ENCODE assay signal across 15 cellular contexts in the genomic region with DNA sequence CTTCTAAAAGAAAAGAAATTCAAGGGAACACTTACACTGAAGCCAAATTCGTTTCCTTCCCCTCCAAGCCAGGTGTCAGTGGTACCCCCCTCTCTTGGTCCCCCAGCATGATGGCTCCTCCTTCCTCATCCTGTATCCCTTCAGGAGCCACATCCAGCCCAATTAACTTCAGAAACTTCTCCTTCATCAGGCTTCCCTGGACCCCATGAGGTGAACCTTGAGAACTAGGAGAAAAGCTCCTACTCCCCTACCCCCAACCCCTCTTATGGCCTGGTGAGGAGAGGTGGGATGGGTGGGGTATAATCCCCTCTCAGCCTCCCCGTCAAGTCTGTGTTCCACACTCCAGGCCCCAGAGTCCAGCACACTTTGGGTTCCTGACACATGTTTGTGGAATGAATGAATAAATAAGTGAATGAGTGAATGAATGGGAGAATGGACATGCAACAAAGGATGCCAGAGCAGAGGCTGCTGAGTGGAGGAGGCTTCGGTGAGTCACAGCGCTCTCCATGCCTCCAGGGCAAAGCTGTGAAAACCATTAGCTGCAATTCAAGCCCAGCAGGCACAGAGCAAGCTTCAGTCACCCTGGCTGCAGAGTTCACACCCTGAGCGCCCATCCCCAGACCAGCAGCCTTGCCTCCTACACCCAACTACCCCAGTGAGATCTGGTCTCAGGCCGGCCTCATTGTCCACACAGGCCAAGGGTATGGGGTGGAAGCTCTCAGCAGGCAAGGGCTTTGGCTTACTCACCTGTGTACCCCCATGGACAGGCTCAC. TPM values are rescaled to one million over a fixed set of nuclear protein-coding genes. Genes with fewer than 3 reads are reported as not detected.
DNase-seq lines count a peak whose midpoint lies in the region; TF ChIP-seq lines count a peak whose summit lies in the region.
"Had no signal": no experiment of that assay in that cellular context is flagged by ENCODE, and none has a peak within 500 bp of the region (broad histone marks: within the 10 kb centered on the region; RNA-seq: fewer than 3 reads in every experiment).

No MANE protein-coding gene starts in this region.

- H3K27me3 ChIP-seq in KMS-11 (ENCODE audit: insufficient read depth, low read depth) (no peaks in the 10 kb centered on the region), SK-N-SH (ENCODE audit: insufficient read depth) (peaks cover 14% of the 10 kb centered on the region; the same call in 1 of the 2 replicates)
- H3K27me3 ChIP-seq: cardiac muscle cell, Peyer's patch had no signal

- H3K79me2 ChIP-seq in KMS-11 (ENCODE audit: insufficient read depth, low read depth) (no peaks in the 10 kb centered on the region), SK-N-SH (ENCODE audit: insufficient read depth) (no peaks in the 10 kb centered on the region)

- peak overlapping the region; percentile 30; the same call in 1 of the 2 replicates for H3K9ac ChIP-seq in KMS-11
- no peak overlapping the region for H3K9ac ChIP-seq in SK-N-SH

- DNase-seq in D341Med (ENCODE audit: low spot score), result peak; percentile 28
- peak; percentile 71 for DNase-seq in astrocyte of the hippocampus (ENCODE audit: low read depth, low spot score)
- peak; percentile 85 for DNase-seq in kidney tubule cell (ENCODE audit: low spot score)
- DNase-seq in NCI-H1092 (lab: John Stamatoyannopoulos, UW), result no peak
- DNase-seq in SK-N-SH, result no peak
- DNase-seq in CD14-positive monocyte (ENCODE audit: low spot score), result no peak
- no peak for DNase-seq in middle frontal gyrus (ENCODE audit: extremely low spot score, low spot score)
- DNase-seq: activated CD8-positive, alpha-beta T cell treated with anti-CD3 and anti-CD28 coated beads for 36 hours; activated gamma-delta T cell treated with Interleukin-2 at 50 U/mL for 16 hours; COR-L47; Peyer's patch; small intestine had no signal

- H3K9me3 ChIP-seq in SK-N-SH, result no peaks in the 10 kb centered on the region
- H3K9me3 ChIP-seq: Peyer's patch had no signal

- H4K20me1 ChIP-seq in KMS-11 (ENCODE audit: insufficient read depth) (no peaks in the 10 kb centered on the region), SK-N-SH (ENCODE audit: insufficient read depth) (no peaks in the 10 kb centered on the region)

- 66% methylated on average over 5 of the region's 6 CpGs for WGBS in SK-N-SH (ENCODE audit: low lambda C conversion rate)

- peaks cover 0 to 2% (median 0%) of the 10 kb centered on the region in 7 donors for H3K9me3 Mint-ChIP-seq in CD14-positive monocyte
- H3K9me3 Mint-ChIP-seq: activated CD8-positive, alpha-beta T cell treated with anti-CD3 and anti-CD28 coated beads for 36 hours; T-helper 2 cell treated with Interferon-gamma antibody and Interleukin-4, amounts not matched to agents 5 μg/mL and 100 μg/mL, for 36 hours had no signal

- H3K27me3 Mint-ChIP-seq in CD14-positive monocyte (ENCODE audit: low read depth in 3 of 3), result peaks cover 2 to 6% (median 6%) of the 10 kb centered on the region in 3 donors

- H3K4me1 ChIP-seq in KMS-11 (ENCODE audit: low read depth, poor library complexity, severe bottlenecking), result peaks cover 40% of the 10 kb centered on the region
- H3K4me1 ChIP-seq in SK-N-SH (ENCODE audit: control insufficient read depth in 1 of 2, insufficient read depth in 2 of 2, low read depth in 1 of 2, low read length in 1 of 2), result no peaks in the 10 kb centered on the region; a peak in 1 of 4 replicates
- H3K4me1 ChIP-seq: Peyer's patch had no signal

- no peak for TF ChIP-seq RAD21 in SK-N-SH (IDR thresholded peaks at IDR 0.05; ENCODE audit: low read length)

- intact Hi-C loops in CD14-positive monocyte (cut with micrococcal nuclease), result no loop called here

- POLR2A ChIA-PET in SK-N-SH (lab: Yijun Ruan, JAX), result no interaction called here

- H3K4me3 ChIP-seq in KMS-11 (IDR thresholded peaks at IDR 0.05; ENCODE audit: insufficient read depth, low read depth, low read length), result no peak overlapping the region
- H3K4me3 ChIP-seq in SK-N-SH (ENCODE audit: low read depth in 2 of 2, low read length in 1 of 2), result no peak overlapping the region
- H3K4me3 ChIP-seq: cardiac muscle cell, Peyer's patch had no signal

- no peaks in the 10 kb centered on the region for H3K9me2 ChIP-seq in SK-N-SH

- H3K27ac ChIP-seq in KMS-11 (peak overlapping the region; percentile 85), SK-N-SH (ENCODE audit: low read depth in 2 of 2, low read length in 1 of 2) (no peak overlapping the region)
- H3K27ac ChIP-seq: cardiac muscle cell, Peyer's patch had no signal

- CTCF ChIA-PET in SK-N-SH (lab: Yijun Ruan, JAX), result interaction anchor here (1.0 to 1.1 kb wide), 2 partner anchors 9 to 94 kb away, joined by 3 read pairs; no protein-coding TSS in a partner anchor

- no peaks in the 10 kb centered on the region for H3F3A ChIP-seq in SK-N-SH (replicated peaks; ENCODE audit: insufficient read depth)

- no peaks in the 10 kb centered on the region for H3K36me3 Mint-ChIP-seq in CD14-positive monocyte

- H3K27ac Mint-ChIP-seq in CD14-positive monocyte, result peak overlapping the region in 1 of 7 donors; percentile 12
- H3K27ac Mint-ChIP-seq: activated CD8-positive, alpha-beta T cell treated with anti-CD3 and anti-CD28 coated beads for 36 hours; T-helper 2 cell treated with Interferon-gamma antibody and Interleukin-4, amounts not matched to agents 5 μg/mL and 100 μg/mL, for 36 hours had no signal

- H3K4me3 Mint-ChIP-seq in CD14-positive monocyte, result no peak overlapping the region
- H3K4me3 Mint-ChIP-seq: activated CD8-positive, alpha-beta T cell treated with anti-CD3 and anti-CD28 coated beads for 36 hours; T-helper 2 cell treated with Interferon-gamma antibody and Interleukin-4, amounts not matched to agents 5 μg/mL and 100 μg/mL, for 36 hours had no signal

- H2AFZ ChIP-seq in KMS-11 (ENCODE audit: low read depth) (peak overlapping the region; percentile 55), SK-N-SH (ENCODE audit: low read depth) (no peak overlapping the region)

- TF ChIP-seq EP300 in SK-N-SH (IDR thresholded peaks at IDR 0.05; ENCODE audit: borderline replicate concordance in 1 of 2, low read depth in 1 of 2, low read length in 1 of 2), result no peak

- H3K36me3 ChIP-seq in KMS-11 (ENCODE audit: insufficient read depth) (no peaks in the 10 kb centered on the region), SK-N-SH (replicated peaks in 1 of 2; ENCODE audit: control insufficient read depth in 1 of 2, insufficient read depth in 2 of 2, low read length in 1 of 2) (no peaks in the 10 kb centered on the region)
- H3K36me3 ChIP-seq: cardiac muscle cell, Peyer's patch had no signal

- H3K4me2 ChIP-seq in KMS-11 (peak overlapping the region; percentile 88), SK-N-SH (no peak overlapping the region)

- H3K4me1 Mint-ChIP-seq in CD14-positive monocyte, result peaks cover 1% of the 10 kb centered on the region

- TF ChIP-seq CTCF in KMS-11 (conservative IDR thresholded peaks at IDR 0.05; ENCODE audit: low read depth, low read length), result no peak
- TF ChIP-seq CTCF in SK-N-SH (IDR thresholded peaks at IDR 0.05), result no peak
- TF ChIP-seq CTCF in CD14-positive monocyte (IDR thresholded peaks at IDR 0.05), result no peak

TF ChIP-seq in SK-N-SH, 30 proteins besides CTCF, POLR2A, EP300 and RAD21:
- TF ChIP-seq SIN3A (IDR thresholded peaks at IDR 0.05; ENCODE audit: borderline replicate concordance, low read depth, low read length), result no peak
- TF ChIP-seq, protein P1, sequence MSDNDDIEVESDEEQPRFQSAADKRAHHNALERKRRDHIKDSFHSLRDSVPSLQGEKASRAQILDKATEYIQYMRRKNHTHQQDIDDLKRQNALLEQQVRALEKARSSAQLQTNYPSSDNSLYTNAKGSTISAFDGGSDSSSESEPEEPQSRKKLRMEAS (IDR thresholded peaks at IDR 0.05; ENCODE audit: low read depth), result no peak
- TF ChIP-seq, protein P2, sequence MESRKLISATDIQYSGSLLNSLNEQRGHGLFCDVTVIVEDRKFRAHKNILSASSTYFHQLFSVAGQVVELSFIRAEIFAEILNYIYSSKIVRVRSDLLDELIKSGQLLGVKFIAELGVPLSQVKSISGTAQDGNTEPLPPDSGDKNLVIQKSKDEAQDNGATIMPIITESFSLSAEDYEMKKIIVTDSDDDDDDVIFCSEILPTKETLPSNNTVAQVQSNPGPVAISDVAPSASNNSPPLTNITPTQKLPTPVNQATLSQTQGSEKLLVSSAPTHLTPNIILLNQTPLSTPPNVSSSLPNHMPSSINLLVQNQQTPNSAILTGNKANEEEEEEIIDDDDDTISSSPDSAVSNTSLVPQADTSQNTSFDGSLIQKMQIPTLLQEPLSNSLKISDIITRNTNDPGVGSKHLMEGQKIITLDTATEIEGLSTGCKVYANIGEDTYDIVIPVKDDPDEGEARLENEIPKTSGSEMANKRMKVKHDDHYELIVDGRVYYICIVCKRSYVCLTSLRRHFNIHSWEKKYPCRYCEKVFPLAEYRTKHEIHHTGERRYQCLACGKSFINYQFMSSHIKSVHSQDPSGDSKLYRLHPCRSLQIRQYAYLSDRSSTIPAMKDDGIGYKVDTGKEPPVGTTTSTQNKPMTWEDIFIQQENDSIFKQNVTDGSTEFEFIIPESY (IDR thresholded peaks at IDR 0.05; ENCODE audit: borderline replicate concordance, low read depth), result no peak
- TF ChIP-seq, protein P3, sequence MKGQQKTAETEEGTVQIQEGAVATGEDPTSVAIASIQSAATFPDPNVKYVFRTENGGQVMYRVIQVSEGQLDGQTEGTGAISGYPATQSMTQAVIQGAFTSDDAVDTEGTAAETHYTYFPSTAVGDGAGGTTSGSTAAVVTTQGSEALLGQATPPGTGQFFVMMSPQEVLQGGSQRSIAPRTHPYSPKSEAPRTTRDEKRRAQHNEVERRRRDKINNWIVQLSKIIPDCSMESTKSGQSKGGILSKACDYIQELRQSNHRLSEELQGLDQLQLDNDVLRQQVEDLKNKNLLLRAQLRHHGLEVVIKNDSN (IDR thresholded peaks at IDR 0.05; ENCODE audit: borderline replicate concordance, low read depth), result no peak

RNA-seq across cellular contexts. Expression of a gene that starts 43.8 kb away (rescaled TPM):
- polyA plus RNA-seq in SK-N-SH (2012; rRNA removed), result 0.76 and 0.86 TPM in 2 replicates
- 0.50 and 0.68 TPM in 2 replicates for polyA plus RNA-seq in SK-N-SH (2012; cell fraction: cytosol; rRNA removed)
- 2.2 and 2.4 TPM in 2 replicates for polyA plus RNA-seq in SK-N-SH (2012; cell fraction: nucleus; rRNA removed)
- polyA plus RNA-seq in CD14-positive monocyte, result 10 to 100 TPM; 15.1 to 34.7 TPM

RNA-seq across cellular contexts. Expression of a gene that starts 47.3 kb away (rescaled TPM):
- polyA plus RNA-seq in SK-N-SH (2012; rRNA removed), result 29.7 TPM in 2 replicates
- polyA plus RNA-seq in SK-N-SH (2012; cell fraction: cytosol; rRNA removed), result 16.4 and 25.6 TPM in 2 replicates
- polyA plus RNA-seq in SK-N-SH (2012; cell fraction: nucleus; rRNA removed), result 75.2 and 130 TPM in 2 replicates
- 10 to 100 TPM; 10.4 to 13.3 TPM for polyA plus RNA-seq in CD14-positive monocyte

Comparison
In these comparisons a context has a peak if more than half of its experiments do, and no peak if none do; other contexts are left out.
1. DNase-seq: peak in D341Med (single experiment), astrocyte of the hippocampus (single experiment) and kidney tubule cell (single experiment); none in NCI-H1092 (single experiment), SK-N-SH (single experiment), CD14-positive monocyte (single experiment) and middle frontal gyrus (single experiment).
2. RNA of a gene that starts 43.8 kb away (polyA plus RNA-seq): 15.1 to 34.7 TPM in CD14-positive monocyte; 0.50 to 2.4 TPM in SK-N-SH; every median in the first group is over 4 times any median in the second.